In genomic region chr22:31148953-31149627, GRCh38 we compare ENCODE assay signal across 8 cellular contexts. TPM values are rescaled to one million over a fixed set of nuclear protein-coding genes. Genes with fewer than 3 reads are reported as not detected.
DNase-seq lines count a peak whose midpoint lies in the region; ATAC-seq and TF ChIP-seq lines count a peak whose summit lies in the region.

No MANE protein-coding gene starts in this region.

- intact Hi-C loops in PC-3 (cut with micrococcal nuclease), result loop anchor here (1.0 kb wide), 2 partner anchors 42 to 202 kb away; partner anchors contain the start of gene SELENOM
- intact Hi-C loops in ascending aorta (cut with DNase I), result loop anchor here (1.0 to 5.0 kb wide), 6 partner anchors 42 to 514 kb away; partner anchors contain the start of genes SELENOM, SLC35E4 and SMTN
- intact Hi-C loops in left ventricle myocardium superior (cut with micrococcal nuclease), result loop anchor here (5.0 to 10.0 kb wide), 2 partner anchors 202 to 384 kb away; no protein-coding TSS in a partner anchor
- intact Hi-C loops in posterior vena cava (cut with DNase I), result loop anchor here in 1 of 2 donors (5.0 to 10.0 kb wide), 2 partner anchors 37 to 374 kb away; no protein-coding TSS in a partner anchor

- no peaks in the 10 kb centered on the region for H3K36me3 ChIP-seq in Karpas-422 (ENCODE audit: insufficient read depth, low read length)
- H3K36me3 ChIP-seq in PC-3 (ENCODE audit: low read depth, low read length), result no peaks in the 10 kb centered on the region
- H3K36me3 ChIP-seq in ascending aorta, result no peaks in the 10 kb centered on the region

- H3K9me3 ChIP-seq in Karpas-422 (ENCODE audit: low read length) (no peaks in the 10 kb centered on the region), PC-3 (ENCODE audit: low read length) (no peaks in the 10 kb centered on the region), ascending aorta (no peaks in the 10 kb centered on the region)

- no peak overlapping the region for H3K27ac ChIP-seq in Karpas-422 (ENCODE audit: low read length)
- H3K27ac ChIP-seq in PC-3 (ENCODE audit: low read length), result no peak overlapping the region
- H3K27ac ChIP-seq in ascending aorta, result peak overlapping the region; percentile 71 to 81

- H3K4me1 ChIP-seq in Karpas-422 (ENCODE audit: low read length) (no peaks in the 10 kb centered on the region), PC-3 (ENCODE audit: insufficient read depth, low read length) (no peaks in the 10 kb centered on the region), ascending aorta (peaks cover 5 to 13% of the 10 kb centered on the region in 2 donors)

- H2AFZ ChIP-seq in Karpas-422 (ENCODE audit: low read length) (peak overlapping the region; percentile 43; the same call in 1 of the 2 replicates), PC-3 (ENCODE audit: low read length) (peak overlapping the region; percentile 24; the same call in 1 of the 2 replicates)

- no peaks in the 10 kb centered on the region for H3F3A ChIP-seq in PC-3 (ENCODE audit: low read length, unreplicated experiment)

- H3K9me2 ChIP-seq in Karpas-422 (replicated peaks; ENCODE audit: insufficient read depth, low read length) (no peaks in the 10 kb centered on the region), PC-3 (replicated peaks; ENCODE audit: low read length) (no peaks in the 10 kb centered on the region)

- H3K9ac ChIP-seq in Karpas-422 (ENCODE audit: low read length) (no peak overlapping the region), PC-3 (ENCODE audit: low read length) (no peak overlapping the region)

- H3K27me3 ChIP-seq in Karpas-422 (ENCODE audit: low read length) (no peaks in the 10 kb centered on the region), PC-3 (ENCODE audit: low read length) (no peaks in the 10 kb centered on the region), ascending aorta (no peaks in the 10 kb centered on the region)

- H4K20me1 ChIP-seq in Karpas-422 (ENCODE audit: insufficient read depth, low read depth, low read length), result no peaks in the 10 kb centered on the region
- no peaks in the 10 kb centered on the region for H4K20me1 ChIP-seq in PC-3 (ENCODE audit: low read length)

- peak; percentile 56 for DNase-seq in DMS153 (lab: John Stamatoyannopoulos, UW)
- DNase-seq in Karpas-422, result peak; percentile 83
- peak; percentile 70 for DNase-seq in PC-3
- DNase-seq in ascending aorta (ENCODE audit: low spot score in 2 of 2), result peak in 1 of 2 donors; percentile 87
- DNase-seq in left ventricle myocardium superior, result peak; percentile 73
- peak; percentile 69 for DNase-seq in posterior vena cava (ENCODE audit: low spot score)

- no TSS peak for BruUV-seq in PC-3 (replicated peaks; lab: Mats Ljungman, UMichigan)

- H3K79me2 ChIP-seq in Karpas-422 (ENCODE audit: low read length) (no peaks in the 10 kb centered on the region), PC-3 (ENCODE audit: low read length) (no peaks in the 10 kb centered on the region)

- TF ChIP-seq CTCF in PC-3 (conservative IDR thresholded peaks at IDR 0.05; ENCODE audit: low read depth, low read length), result peak; percentile 83
- peak; percentile 90 to 93 (median 90) for TF ChIP-seq CTCF in ascending aorta (IDR thresholded peaks at IDR 0.05)

- no peak overlapping the region for H3K4me3 ChIP-seq in Karpas-422 (ENCODE audit: low read length)
- no peak overlapping the region for H3K4me3 ChIP-seq in PC-3 (ENCODE audit: low read length)
- H3K4me3 ChIP-seq in ascending aorta, result no peak overlapping the region

- POLR2A ChIA-PET in PC-3 (lab: Charles Lee; ENCODE audit: unreplicated experiment), result no interaction called here

- CTCF ChIA-PET in PC-3 (lab: Charles Lee), result interaction anchor here (0.5 to 2.8 kb wide), 2 partner anchors 42 to 80 kb away, joined by 3 to 16 read pairs; partner anchors contain the start of gene SELENOM

- H3K4me2 ChIP-seq in Karpas-422 (ENCODE audit: low read depth, low read length, poor library complexity, severe bottlenecking) (no peak overlapping the region), PC-3 (ENCODE audit: low read length) (no peak overlapping the region)

- ATAC-seq in PC-3, result peak; percentile 95
- ATAC-seq in left ventricle myocardium superior, result peak; percentile 97
- ATAC-seq in HG02798 (IDR thresholded peaks at IDR 0.05; ENCODE audit: poor library complexity, unreplicated experiment), result no peak
- no peak for ATAC-seq in GM18517 (IDR thresholded peaks at IDR 0.05; ENCODE audit: unreplicated experiment)

RNA-seq across cellular contexts. Expression of gene PLA2G3, which starts 8.8 kb away (rescaled TPM):
- total RNA-seq in Karpas-422 (2014; rRNA removed; shearing (Covaris generic); ENCODE audit: low replicate concordance), result not detected in 2 replicates
- not detected in 2 replicates for total RNA-seq in PC-3 (2014; rRNA removed)
- not detected for total RNA-seq in ascending aorta
- not detected for total RNA-seq in left ventricle myocardium superior
- not detected for total RNA-seq in posterior vena cava

RNA-seq across cellular contexts. Expression of gene RNF185, which starts 10.9 kb away (rescaled TPM):
- total RNA-seq in Karpas-422 (2014; rRNA removed; shearing (Covaris generic); ENCODE audit: low replicate concordance), result 41.1 and 44.8 TPM in 2 replicates
- total RNA-seq in PC-3 (2014; rRNA removed), result 15.3 and 15.8 TPM in 2 replicates
- 29.8 TPM for total RNA-seq in ascending aorta
- 21.4 TPM for total RNA-seq in left ventricle myocardium superior
- 10 to 100 TPM; 31.7 to 33.7 TPM for total RNA-seq in posterior vena cava

RNA-seq across cellular contexts. Expression of gene INPP5J, which starts 26.3 kb away (rescaled TPM):
- total RNA-seq in Karpas-422 (2014; rRNA removed; shearing (Covaris generic); ENCODE audit: low replicate concordance), result 14.4 and 18.3 TPM in 2 replicates
- 2.1 and 3.1 TPM in 2 replicates for total RNA-seq in PC-3 (2014; rRNA removed)
- total RNA-seq in ascending aorta, result 1.3 TPM
- total RNA-seq in left ventricle myocardium superior, result 15.7 TPM
- total RNA-seq in posterior vena cava, result under 1 TPM; 0.52 to 0.74 TPM

RNA-seq across cellular contexts. Expression of gene SELENOM, which starts 41.7 kb away (rescaled TPM):
- 11.1 and 18.5 TPM in 2 replicates for total RNA-seq in Karpas-422 (2014; rRNA removed; shearing (Covaris generic); ENCODE audit: low replicate concordance)
- total RNA-seq in PC-3 (2014; rRNA removed), result 36.8 and 56.7 TPM in 2 replicates
- total RNA-seq in ascending aorta, result 1,262 TPM
- 32.9 TPM for total RNA-seq in left ventricle myocardium superior
- total RNA-seq in posterior vena cava, result 100 to 1,000 TPM; 535 to 575 TPM

Comparison
In these comparisons a context has a peak if more than half of its experiments do, and no peak if none do; other contexts are left out.
1. H3K27ac ChIP-seq: peak in ascending aorta (2 of 2); none in Karpas-422 (single experiment) and PC-3 (single experiment).
2. ATAC-seq: peak in PC-3 (single experiment) and left ventricle myocardium superior (single experiment); none in HG02798 (single experiment) and GM18517 (single experiment).